ENCODE assay signal across 24 cellular contexts in the genomic region with DNA sequence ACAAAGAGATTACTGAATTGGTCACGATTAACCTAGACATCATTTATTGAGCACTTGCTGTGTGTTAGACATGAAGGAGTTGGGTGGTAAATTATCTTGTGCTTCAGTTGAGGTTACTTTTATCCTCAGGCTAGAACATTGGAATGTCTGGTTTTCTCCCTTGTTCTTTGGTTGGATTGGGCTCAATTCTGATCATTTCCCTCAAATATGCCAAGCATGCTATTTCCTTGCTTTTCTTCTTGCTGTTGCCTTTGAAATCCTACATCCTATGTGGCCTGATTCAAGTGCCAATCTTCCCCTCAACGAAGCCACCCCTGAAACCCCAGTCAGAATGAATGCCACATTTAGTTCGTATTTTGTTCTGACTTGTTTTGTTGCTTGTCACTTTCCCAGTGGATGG.
DNase-seq lines count a peak whose midpoint lies in the region; TF ChIP-seq lines count a peak whose summit lies in the region.
"Had no signal": no experiment of that assay in that cellular context is flagged by ENCODE, and none has a peak within 500 bp of the region (broad histone marks: within the 10 kb centered on the region; RNA-seq: fewer than 3 reads in every experiment).

No MANE protein-coding gene starts in this region.

- H3K27ac ChIP-seq in neural progenitor cell = no peak overlapping the region
- H3K27ac ChIP-seq: body of pancreas, coronary artery, uterus had no signal

- TF ChIP-seq CTCF in neural progenitor cell (IDR thresholded peaks at IDR 0.05) (no peak), mesothelial cell of epicardium (IDR thresholded peaks at IDR 0.05; ENCODE audit: unreplicated experiment) (no peak)

- no peak overlapping the region for H2AFZ ChIP-seq in neural progenitor cell (replicated peaks)

- H3K4me2 ChIP-seq in neural progenitor cell = no peak overlapping the region

- H3K36me3 ChIP-seq in neural progenitor cell = no peaks in the 10 kb centered on the region
- H3K36me3 ChIP-seq: uterus had no signal

- no peaks in the 10 kb centered on the region for H3K9me3 ChIP-seq in neural progenitor cell (ENCODE audit: low read depth)
- H3K9me3 ChIP-seq: body of pancreas, mucosa of descending colon, uterus had no signal

- no peaks in the 10 kb centered on the region for H3K36me3 Mint-ChIP-seq in neural progenitor cell
- H3K36me3 Mint-ChIP-seq in mesothelial cell of epicardium = no peaks in the 10 kb centered on the region
- H3K36me3 Mint-ChIP-seq: activated naive CD4-positive, alpha-beta T cell treated with anti-CD3 and anti-CD28 coated beads, Interleukin-2, amount 50 U/mL, for 24 hours; CD8-positive, alpha-beta memory T cell; stimulated activated effector memory CD8-positive, alpha-beta T cell treated with anti-CD3 and anti-CD28 coated beads, Interleukin-12 subunit alpha, Interleukin-12 subunit beta, amount 100 ng/mL, for 72 hours had no signal

- in situ Hi-C loops in G401 (cut with HindIII; ENCODE audit: low sequenced_read_pairs) = no loop called here

- H3K9me3 Mint-ChIP-seq in neural progenitor cell (peaks cover 3% of the 10 kb centered on the region), mesothelial cell of epicardium (peaks cover 12% of the 10 kb centered on the region)
- H3K9me3 Mint-ChIP-seq: activated naive CD4-positive, alpha-beta T cell treated with anti-CD3 and anti-CD28 coated beads, Interleukin-2, amount 50 U/mL, for 24 hours; activated T-helper 1 cell treated with anti-CD3 and anti-CD28 coated beads, Interleukin-12 subunit alpha, Interleukin-12 subunit beta, Interleukin-2, Interleukin-4 antibody, amounts not matched to agents 30 ng/mL and 10 ng/mL and 1 ng/mL, durations not matched to agents 14 hours and 24 hours and 36 hours; stimulated activated effector memory CD8-positive, alpha-beta T cell treated with anti-CD3 and anti-CD28 coated beads, Interleukin-12 subunit alpha, Interleukin-12 subunit beta, amount 100 ng/mL, for 72 hours had no signal

- no peak overlapping the region for H3K9ac ChIP-seq in neural progenitor cell

- peaks cover 8% of the 10 kb centered on the region for H3F3A ChIP-seq in neural progenitor cell (ENCODE audit: low read depth)

- H3K27me3 Mint-ChIP-seq in neural progenitor cell (ENCODE audit: insufficient read depth, low read depth) (no peaks in the 10 kb centered on the region), mesothelial cell of epicardium (ENCODE audit: low read depth) (no peaks in the 10 kb centered on the region)
- H3K27me3 Mint-ChIP-seq: T-helper 17 cell had no signal

- no peak overlapping the region for H3K27ac Mint-ChIP-seq in neural progenitor cell
- no peak overlapping the region for H3K27ac Mint-ChIP-seq in mesothelial cell of epicardium
- H3K27ac Mint-ChIP-seq: activated naive CD4-positive, alpha-beta T cell treated with anti-CD3 and anti-CD28 coated beads, Interleukin-2, amount 50 U/mL, for 24 hours; activated T-helper 1 cell treated with anti-CD3 and anti-CD28 coated beads, Interleukin-12 subunit alpha, Interleukin-12 subunit beta, Interleukin-2, Interleukin-4 antibody, amounts not matched to agents 30 ng/mL and 10 ng/mL and 1 ng/mL, durations not matched to agents 14 hours and 24 hours and 36 hours; CD8-positive, alpha-beta memory T cell; nephron progenitor cell; stimulated activated effector memory CD8-positive, alpha-beta T cell treated with anti-CD3 and anti-CD28 coated beads, Interleukin-12 subunit alpha, Interleukin-12 subunit beta, amount 100 ng/mL, for 72 hours; T-helper 17 cell had no signal

- H3K79me2 ChIP-seq in neural progenitor cell (ENCODE audit: low read depth) = no peaks in the 10 kb centered on the region

- no peak overlapping the region for H3K4me3 ChIP-seq in neural progenitor cell
- H3K4me3 ChIP-seq: body of pancreas, coronary artery, mucosa of descending colon, uterus had no signal

- no peaks in the 10 kb centered on the region for H4K20me1 ChIP-seq in neural progenitor cell (ENCODE audit: low read depth)

- H3K4me3 Mint-ChIP-seq in neural progenitor cell = no peak overlapping the region
- H3K4me3 Mint-ChIP-seq in mesothelial cell of epicardium = no peak overlapping the region
- H3K4me3 Mint-ChIP-seq: activated naive CD4-positive, alpha-beta T cell treated with anti-CD3 and anti-CD28 coated beads, Interleukin-2, amount 50 U/mL, for 24 hours; activated T-helper 1 cell treated with anti-CD3 and anti-CD28 coated beads, Interleukin-12 subunit alpha, Interleukin-12 subunit beta, Interleukin-2, Interleukin-4 antibody, amounts not matched to agents 30 ng/mL and 10 ng/mL and 1 ng/mL, durations not matched to agents 14 hours and 24 hours and 36 hours; CD8-positive, alpha-beta memory T cell; nephron progenitor cell; stimulated activated effector memory CD8-positive, alpha-beta T cell treated with anti-CD3 and anti-CD28 coated beads, Interleukin-12 subunit alpha, Interleukin-12 subunit beta, amount 100 ng/mL, for 72 hours; T-helper 17 cell had no signal

- no peaks in the 10 kb centered on the region for H3K27me3 ChIP-seq in neural progenitor cell
- H3K27me3 ChIP-seq: body of pancreas, uterus had no signal

- DNase-seq in EL = peak; percentile 53
- DNase-seq in NCI-H226 = peak; percentile 62
- peak; percentile 53 for DNase-seq in dedifferentiated amniotic fluid mesenchymal stem cell (ENCODE audit: extremely low spot score)
- DNase-seq in neural progenitor cell (ENCODE audit: low spot score) = peak; percentile 8
- DNase-seq in mesothelial cell of epicardium (ENCODE audit: low spot score in 2 of 2, unreplicated experiment in 2 of 2) = no peak
- DNase-seq in G401 (ENCODE audit: low spot score) = no peak
- no peak for DNase-seq in NCI-H1694 (lab: John Stamatoyannopoulos, UW)
- no peak for DNase-seq in activated gamma-delta T cell treated with Interleukin-2 at 50 U/mL for 16 hours
- DNase-seq: activated CD4-positive, alpha-beta T cell treated with anti-CD3 and anti-CD28 coated beads for 48 hours; body of pancreas; CD8-positive, alpha-beta memory T cell; head of caudate nucleus; left ventricle myocardium superior; mucosa of descending colon; NCI-H1105 treated with DMSO at 0.1 percent for 48 hours; NCI-H524; nephron progenitor cell; posterior cingulate gyrus; T-helper 17 cell; uterus had no signal

- H3K4me1 Mint-ChIP-seq in neural progenitor cell = peaks cover 13% of the 10 kb centered on the region
- H3K4me1 Mint-ChIP-seq in mesothelial cell of epicardium = peaks cover 15% of the 10 kb centered on the region
- H3K4me1 Mint-ChIP-seq: activated naive CD4-positive, alpha-beta T cell treated with anti-CD3 and anti-CD28 coated beads, Interleukin-2, amount 50 U/mL, for 24 hours; CD8-positive, alpha-beta memory T cell; stimulated activated effector memory CD8-positive, alpha-beta T cell treated with anti-CD3 and anti-CD28 coated beads, Interleukin-12 subunit alpha, Interleukin-12 subunit beta, amount 100 ng/mL, for 72 hours had no signal

- peaks cover 32% of the 10 kb centered on the region for H3K4me1 ChIP-seq in neural progenitor cell
- H3K4me1 ChIP-seq: body of pancreas, uterus had no signal

Comparison
In these comparisons a context has a peak if more than half of its experiments do, and no peak if none do; other contexts are left out.
1. DNase-seq: peak in EL (single experiment), NCI-H226 (single experiment), dedifferentiated amniotic fluid mesenchymal stem cell (single experiment) and neural progenitor cell (single experiment); none in mesothelial cell of epicardium (0 of 2), G401 (single experiment), NCI-H1694 (single experiment) and activated gamma-delta T cell treated with Interleukin-2 at 50 U/mL for 16 hours (single experiment).